In genomic region chr9:38130724-38131123, GRCh38 we compare ENCODE assay signal across 16 cellular contexts.
A peak's percentile ranks its signal among the peaks of the same experiment; 100 is the strongest.
DNase-seq lines count a peak whose midpoint lies in the region; ATAC-seq and TF ChIP-seq lines count a peak whose summit lies in the region.
"Had no signal": no experiment of that assay in that cellular context is flagged by ENCODE, and none has a peak within 500 bp of the region (broad histone marks: within the 10 kb centered on the region; RNA-seq: fewer than 3 reads in every experiment).

No MANE protein-coding gene starts in this region.

- H3K9me3 ChIP-seq in hepatocyte (ENCODE audit: low read depth), result no peaks in the 10 kb centered on the region
- H3K9me3 ChIP-seq: Peyer's patch had no signal

- peaks cover 23 to 31% of the 10 kb centered on the region in 2 donors for H3K27me3 Mint-ChIP-seq in stimulated activated naive B cell treated with anti-CD40 and anti-IgM and Interleukin-4, amounts not matched to agents 10 μg/mL and 1 μg/mL and 100 μg/mL, for 72 hours

- no peaks in the 10 kb centered on the region for H3K4me1 ChIP-seq in hepatocyte (ENCODE audit: insufficient read depth)
- H3K4me1 ChIP-seq: Peyer's patch had no signal

- H3K4me1 Mint-ChIP-seq in stimulated activated naive B cell treated with anti-CD40 and anti-IgM and Interleukin-4, amounts not matched to agents 10 μg/mL and 1 μg/mL and 100 μg/mL, for 72 hours, result no peaks in the 10 kb centered on the region

- no peak overlapping the region for H3K27ac Mint-ChIP-seq in stimulated activated naive B cell treated with anti-CD40 and anti-IgM and Interleukin-4, amounts not matched to agents 10 μg/mL and 1 μg/mL and 100 μg/mL, for 72 hours
- H3K27ac Mint-ChIP-seq: CD8-positive, alpha-beta T cell; H9 had no signal

- no peak overlapping the region for H3K4me3 ChIP-seq in hepatocyte
- H3K4me3 ChIP-seq: Peyer's patch had no signal

- H3K27ac ChIP-seq in hepatocyte, result peak overlapping the region; percentile 15
- H3K27ac ChIP-seq: Peyer's patch had no signal

- no peaks in the 10 kb centered on the region for H3K36me3 ChIP-seq in hepatocyte (replicated peaks; ENCODE audit: insufficient read depth, low read depth)
- H3K36me3 ChIP-seq: Peyer's patch had no signal

- H4K20me1 ChIP-seq in hepatocyte (ENCODE audit: insufficient read depth, poor library complexity, severe bottlenecking), result no peaks in the 10 kb centered on the region

- no peaks in the 10 kb centered on the region for H3K9me3 Mint-ChIP-seq in stimulated activated naive B cell treated with anti-CD40 and anti-IgM and Interleukin-4, amounts not matched to agents 10 μg/mL and 1 μg/mL and 100 μg/mL, for 72 hours
- H3K9me3 Mint-ChIP-seq: CD8-positive, alpha-beta T cell; H9 had no signal

- DNase-seq in COLO668 (lab: John Stamatoyannopoulos, UW; ENCODE audit: unreplicated experiment) (peak; percentile 15), OCI-M1 (lab: John Stamatoyannopoulos, UW) (peak; percentile 64), hepatocyte (ENCODE audit: low spot score) (peak; percentile 62), NCI-H524 (lab: John Stamatoyannopoulos, UW) (no peak), DMS153 (lab: John Stamatoyannopoulos, UW) (no peak)
- no peak for DNase-seq in stimulated activated naive B cell treated with anti-CD40 and anti-IgM and Interleukin-4, amounts not matched to agents 10 μg/mL and 1 μg/mL and 100 μg/mL, for 72 hours
- DNase-seq: ACHN; CD8-positive, alpha-beta T cell; H9; MV-4-11; NCI-H1417 treated with DMSO at 0.1 percent for 48 hours; NCI-H2029; NCI-H2171 treated with DMSO at 0.1 percent for 48 hours; Peyer's patch; SIG-M5 had no signal

- no peaks in the 10 kb centered on the region for H3K27me3 ChIP-seq in hepatocyte
- H3K27me3 ChIP-seq: Peyer's patch had no signal

- ATAC-seq in stimulated activated naive B cell treated with anti-CD40 and anti-IgM and Interleukin-4, amounts not matched to agents 10 μg/mL and 1 μg/mL and 100 μg/mL, for 72 hours (replicated peaks), result peak; percentile 42 to 43
- ATAC-seq in HG03159 (IDR thresholded peaks at IDR 0.05; ENCODE audit: unreplicated experiment), result no peak
- ATAC-seq: CD8-positive, alpha-beta T cell had no signal

- H3K9me2 ChIP-seq in hepatocyte (replicated peaks; ENCODE audit: insufficient read depth), result no peaks in the 10 kb centered on the region

- TF ChIP-seq CTCF in hepatocyte (IDR thresholded peaks at IDR 0.05; ENCODE audit: poor library complexity), result no peak

- no peaks in the 10 kb centered on the region for H3K36me3 Mint-ChIP-seq in stimulated activated naive B cell treated with anti-CD40 and anti-IgM and Interleukin-4, amounts not matched to agents 10 μg/mL and 1 μg/mL and 100 μg/mL, for 72 hours
- H3K36me3 Mint-ChIP-seq: CD8-positive, alpha-beta T cell had no signal

- H3K4me3 Mint-ChIP-seq in stimulated activated naive B cell treated with anti-CD40 and anti-IgM and Interleukin-4, amounts not matched to agents 10 μg/mL and 1 μg/mL and 100 μg/mL, for 72 hours, result no peak overlapping the region
- H3K4me3 Mint-ChIP-seq: CD8-positive, alpha-beta T cell; H9 had no signal

- H3K79me2 ChIP-seq in hepatocyte, result no peaks in the 10 kb centered on the region

- 81% methylated on average over 5 of the region's 5 CpGs for WGBS in hepatocyte (ENCODE audit: low lambda C conversion rate, missing lambda C conversion rate)

- no peak overlapping the region for H3K4me2 ChIP-seq in hepatocyte

- H2AFZ ChIP-seq in hepatocyte, result no peak overlapping the region

Comparison
In these comparisons a context has a peak if more than half of its experiments do, and no peak if none do; other contexts are left out.
1. DNase-seq: peak in COLO668 (single experiment), OCI-M1 (single experiment) and hepatocyte (single experiment); none in stimulated activated naive B cell treated with anti-CD40 and anti-IgM and Interleukin-4, amounts not matched to agents 10 μg/mL and 1 μg/mL and 100 μg/mL, for 72 hours (single experiment), NCI-H524 (0 of 2) and DMS153 (single experiment).